19 cellular contexts compared by ENCODE assay signal in genomic region chr6:13048113-13048512, GRCh38.
"Had no signal": no experiment of that assay in that cellular context is flagged by ENCODE, and none has a peak within 500 bp of the region (broad histone marks: within the 10 kb centered on the region; RNA-seq: fewer than 3 reads in every experiment).

No MANE protein-coding gene starts in this region.

- H3K27me3 Mint-ChIP-seq: naive B cell had no signal

- H3K27ac Mint-ChIP-seq: activated CD4-positive, alpha-beta memory T cell treated with anti-CD3 and anti-CD28 coated beads for 36 hours; activated CD8-positive, alpha-beta memory T cell treated with anti-CD3 and anti-CD28 coated beads, Interleukin-2, amount 10 ng/mL, durations not matched to agents 7 days and 5 days; activated naive CD8-positive, alpha-beta T cell; endodermal cell; naive B cell; progenitor cell of endocrine pancreas; WTC11 had no signal

- H3K9me3 ChIP-seq: left ventricle myocardium inferior, thyroid gland had no signal

- ATAC-seq: activated CD4-positive, alpha-beta T cell treated with anti-CD3 and anti-CD28 coated beads for 36 hours; activated CD8-positive, alpha-beta memory T cell treated with anti-CD3 and anti-CD28 coated beads, Interleukin-2, amount 10 ng/mL, durations not matched to agents 7 days and 5 days; WTC11 had no signal

- H3K4me1 ChIP-seq: thyroid gland had no signal

- H3K4me1 Mint-ChIP-seq: activated CD4-positive, alpha-beta T cell treated with anti-CD3 and anti-CD28 coated beads for 36 hours; activated CD8-positive, alpha-beta memory T cell treated with anti-CD3 and anti-CD28 coated beads, Interleukin-2, amount 10 ng/mL, durations not matched to agents 7 days and 5 days; endodermal cell; neural crest cell had no signal

- DNase-seq: activated CD4-positive, alpha-beta memory T cell treated with anti-CD3 and anti-CD28 coated beads for 36 hours; activated CD4-positive, alpha-beta T cell treated with anti-CD3 and anti-CD28 coated beads for 36 hours; activated CD8-positive, alpha-beta memory T cell treated with anti-CD3 and anti-CD28 coated beads, Interleukin-2, amount 10 ng/mL, durations not matched to agents 7 days and 5 days; central memory CD4-positive, alpha-beta T cell; dorsolateral prefrontal cortex; endodermal cell; hippocampal formation; left ventricle myocardium inferior; naive B cell; stimulated activated CD4-positive, alpha-beta T cell treated with anti-CD3 and anti-CD28 coated beads, Interleukin-1b, Interleukin-23, amount 100 ng/mL, for 48 hours; stimulated activated CD8-positive, alpha-beta memory T cell treated with anti-CD3 and anti-CD28 coated beads, Interleukin-4, amount 100 ng/mL, for 48 hours; stimulated activated naive CD4-positive, alpha-beta T cell; thyroid gland had no signal

- H3K4me3 Mint-ChIP-seq: activated CD4-positive, alpha-beta memory T cell treated with anti-CD3 and anti-CD28 coated beads for 36 hours; activated CD4-positive, alpha-beta T cell treated with anti-CD3 and anti-CD28 coated beads for 36 hours; activated CD8-positive, alpha-beta memory T cell treated with anti-CD3 and anti-CD28 coated beads, Interleukin-2, amount 10 ng/mL, durations not matched to agents 7 days and 5 days; activated naive CD8-positive, alpha-beta T cell; endodermal cell; naive B cell; neural crest cell; WTC11 had no signal

- H3K27me3 ChIP-seq: dorsolateral prefrontal cortex, thyroid gland had no signal

- H3K4me3 ChIP-seq: dorsolateral prefrontal cortex, left ventricle myocardium inferior, thyroid gland had no signal

- FAIRE-seq: colon, TTC549 had no signal

- H3K27ac ChIP-seq: dorsolateral prefrontal cortex, left ventricle myocardium inferior, thyroid gland had no signal

- H3K36me3 Mint-ChIP-seq: activated CD4-positive, alpha-beta memory T cell treated with anti-CD3 and anti-CD28 coated beads for 36 hours; activated CD8-positive, alpha-beta memory T cell treated with anti-CD3 and anti-CD28 coated beads, Interleukin-2, amount 10 ng/mL, durations not matched to agents 7 days and 5 days; activated naive CD8-positive, alpha-beta T cell; naive B cell had no signal

- H3K9me3 Mint-ChIP-seq: activated CD4-positive, alpha-beta memory T cell treated with anti-CD3 and anti-CD28 coated beads for 36 hours; endodermal cell; naive B cell had no signal

- H3K36me3 ChIP-seq: thyroid gland had no signal
